Comparison of ENCODE assay signal across 27 cellular contexts in genomic region chr4:83890816-83891215, GRCh38.
DNase-seq lines count a peak whose midpoint lies in the region; ATAC-seq and TF ChIP-seq lines count a peak whose summit lies in the region.
"Had no signal": no experiment of that assay in that cellular context is flagged by ENCODE, and none has a peak within 500 bp of the region (broad histone marks: within the 10 kb centered on the region; RNA-seq: fewer than 3 reads in every experiment).

No MANE protein-coding gene starts in this region.

- no peak overlapping the region for H2BK12ac ChIP-seq in trophoblast cell (ENCODE audit: low read length)

- H3K79me1 ChIP-seq in trophoblast cell (ENCODE audit: low read length) = no peaks in the 10 kb centered on the region

- H2AFZ ChIP-seq in GM23248 (no peak overlapping the region), trophoblast cell (ENCODE audit: insufficient read depth, low read length, poor library complexity) (no peak overlapping the region)

- no peaks in the 10 kb centered on the region; the same call in 1 of the 2 replicates for H3K9me2 ChIP-seq in GM23248 (ENCODE audit: insufficient read depth)

- H3K23ac ChIP-seq in trophoblast cell (ENCODE audit: low read length) = no peak overlapping the region

- no peak overlapping the region for H4K91ac ChIP-seq in trophoblast cell (ENCODE audit: low read depth, low read length)

- H3K4me3 ChIP-seq in GM23248 (no peak overlapping the region), choroid plexus epithelial cell (ENCODE audit: low read depth, low read length) (no peak overlapping the region), trophoblast cell (ENCODE audit: low read depth, low read length) (no peak overlapping the region)
- H3K4me3 ChIP-seq: BLaER1, Peyer's patch, tibial artery had no signal

- peak; percentile 9 for DNase-seq in GM23248
- peak; percentile 29 for DNase-seq in M059J (ENCODE audit: low read depth)
- peak; percentile 8 for DNase-seq in choroid plexus epithelial cell (ENCODE audit: low read depth)
- peak; percentile 21 to 42 for DNase-seq in trophoblast cell
- DNase-seq: activated B cell treated with CpG ODN at 0.5 μM for 24 hours; activated CD4-positive, alpha-beta T cell treated with anti-CD3 and anti-CD28 coated beads, Interleukin-2, amount 10 ng/mL, durations not matched to agents 7 days and 5 days; activated effector memory CD4-positive, alpha-beta T cell treated with Interleukin-2 at 50 U/mL for 16 hours; activated T-cell treated with anti-CD3 and anti-CD28 coated beads, Interleukin-2, amount 50 U/mL, for 1 hour; amygdala; effector CD8-positive, alpha-beta T cell; glutamatergic neuron; midbrain; naive thymus-derived CD4-positive, alpha-beta T cell; NCI-H1417 treated with DMSO at 0.1 percent for 48 hours; NCI-H2029 treated with DMSO at 0.1 percent for 48 hours; NCI-H526; Peyer's patch; SIG-M5; stimulated activated CD4-positive, alpha-beta T cell treated with anti-CD3 and anti-CD28 coated beads, Interleukin-4, amount 100 ng/mL, for 1 hour; tibial artery had no signal

- H3K14ac ChIP-seq in trophoblast cell (ENCODE audit: low read length) = no peak overlapping the region

- H3K79me2 ChIP-seq in GM23248 (ENCODE audit: insufficient read depth) (no peaks in the 10 kb centered on the region), trophoblast cell (ENCODE audit: control insufficient read depth, insufficient read depth, low read length, poor library complexity) (no peaks in the 10 kb centered on the region)

- ATAC-seq in HG03139 (IDR thresholded peaks at IDR 0.05; ENCODE audit: unreplicated experiment) (no peak), GM19397 (IDR thresholded peaks at IDR 0.05; ENCODE audit: unreplicated experiment) (no peak), GM19455 (IDR thresholded peaks at IDR 0.05; ENCODE audit: unreplicated experiment) (no peak)
- ATAC-seq: activated naive CD4-positive, alpha-beta T cell treated with anti-CD3 and anti-CD28 coated beads, Interleukin-2, amount 50 U/mL, for 72 hours; naive thymus-derived CD4-positive, alpha-beta T cell; sciatic nerve had no signal

- TF ChIP-seq CTCF in choroid plexus epithelial cell (conservative IDR thresholded peaks at IDR 0.05; ENCODE audit: low read depth, low read length) = no peak

- no peak overlapping the region for H3K27ac ChIP-seq in GM23248
- H3K27ac ChIP-seq in trophoblast cell (ENCODE audit: low read depth, low read length) = no peak overlapping the region
- H3K27ac ChIP-seq: BLaER1, HL-60, Peyer's patch, tibial artery had no signal

- H3K27me3 ChIP-seq in GM23248 (replicated peaks; ENCODE audit: insufficient read depth) (no peaks in the 10 kb centered on the region; the same call in 1 of the 2 replicates), trophoblast cell (ENCODE audit: insufficient read depth, low read length) (no peaks in the 10 kb centered on the region)
- H3K27me3 ChIP-seq: BLaER1, Peyer's patch, tibial artery had no signal

- H3K4me2 ChIP-seq in GM23248 (ENCODE audit: unreplicated experiment) = no peak overlapping the region
- no peak overlapping the region for H3K4me2 ChIP-seq in trophoblast cell (ENCODE audit: low read length)
- H3K4me2 ChIP-seq: BLaER1 had no signal

- no peak overlapping the region for H2BK5ac ChIP-seq in trophoblast cell (ENCODE audit: low read depth, low read length, poor library complexity)

- H3K9me3 ChIP-seq in GM23248 (ENCODE audit: low read depth) (no peaks in the 10 kb centered on the region), trophoblast cell (ENCODE audit: insufficient read depth, low read depth, low read length) (no peaks in the 10 kb centered on the region)
- H3K9me3 ChIP-seq: BLaER1, Peyer's patch, tibial artery had no signal

- H4K12ac ChIP-seq in trophoblast cell (ENCODE audit: low read depth, low read length) = no peak overlapping the region

- H3K18ac ChIP-seq in trophoblast cell (ENCODE audit: low read length) = no peak overlapping the region

- no peak overlapping the region for H3K4ac ChIP-seq in trophoblast cell (ENCODE audit: low read depth, low read length)

- peaks cover 11% of the 10 kb centered on the region for H3K4me1 ChIP-seq in GM23248 (ENCODE audit: insufficient read depth)
- no peaks in the 10 kb centered on the region for H3K4me1 ChIP-seq in trophoblast cell (ENCODE audit: control insufficient read depth in 1 of 2, insufficient read depth in 2 of 2, low read length in 2 of 2)
- H3K4me1 ChIP-seq: BLaER1, Peyer's patch, tibial artery had no signal

- H4K8ac ChIP-seq in trophoblast cell (ENCODE audit: low read depth, low read length) = no peak overlapping the region

- WGBS in GM23248 (ENCODE audit: low coverage in 1 of 2, low lambda C conversion rate in 2 of 2, missing lambda C conversion rate in 2 of 2), 2 experiments = 96 to 100% methylated on average over 1 of the region's 1 CpG
- WGBS in trophoblast cell (ENCODE audit: extremely low coverage, insufficient coverage, insufficient read length) = no CpG with 5 or more reads among the region's 1 CpG

- no peak overlapping the region for H2AK5ac ChIP-seq in trophoblast cell (ENCODE audit: low read length)

- H4K20me1 ChIP-seq in GM23248 (ENCODE audit: insufficient read depth) = no peaks in the 10 kb centered on the region
- H4K20me1 ChIP-seq: BLaER1 had no signal

- no peak overlapping the region for H2BK120ac ChIP-seq in trophoblast cell (ENCODE audit: insufficient read depth, low read length, poor library complexity)

- in situ Hi-C loops in GM23248 (cut with MboI) = no loop called here

- H3K36me3 ChIP-seq in GM23248 (ENCODE audit: low read depth) (0 out of 2 replicates have a peak, but pooled peaks cover 3% of the 10 kb centered on the region), trophoblast cell (ENCODE audit: control insufficient read depth in 1 of 2, insufficient read depth in 2 of 2, low read length in 2 of 2) (no peaks in the 10 kb centered on the region)
- H3K36me3 ChIP-seq: BLaER1, Peyer's patch, tibial artery had no signal

- H3K9ac ChIP-seq in GM23248 (no peak overlapping the region), trophoblast cell (ENCODE audit: low read length) (no peak overlapping the region)
- H3K9ac ChIP-seq: BLaER1 had no signal

- H3F3A ChIP-seq in GM23248 (ENCODE audit: insufficient read depth) = peaks cover 11% of the 10 kb centered on the region
